8 cellular contexts compared by ENCODE assay signal in the genomic region with DNA sequence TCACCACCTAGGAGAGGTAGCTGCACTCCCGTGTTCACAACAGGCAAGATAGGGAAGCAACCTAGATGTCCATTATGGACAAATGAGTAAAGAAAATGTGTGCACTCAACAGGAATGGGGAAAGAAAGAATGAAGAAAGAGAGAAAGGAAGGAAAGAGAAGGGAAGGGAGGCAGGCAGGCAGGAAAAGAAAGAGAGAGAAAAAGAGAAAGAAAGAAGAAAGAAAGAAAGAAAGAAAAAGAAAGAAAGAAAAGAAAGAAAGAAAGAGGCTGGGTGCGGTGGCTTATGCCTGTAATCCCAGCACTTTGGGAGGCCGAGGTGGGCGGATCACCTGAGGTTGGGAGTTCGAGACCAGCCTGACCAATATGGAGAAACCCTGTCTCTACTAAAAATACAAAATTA. TPM values are rescaled to one million over a fixed set of nuclear protein-coding genes. Genes with fewer than 3 reads are reported as not detected.
DNase-seq lines count a peak whose midpoint lies in the region; ATAC-seq and TF ChIP-seq lines count a peak whose summit lies in the region.
"Not testable (repeated sequence)": the region's sequence is repeated elsewhere in the genome, so short reads cannot be mapped to it uniquely, and the experiment has no call there.

No MANE protein-coding gene starts in this region.

- not testable (repeated sequence) for H3K36me3 Mint-ChIP-seq in Caco-2 (ENCODE audit: insufficient read depth, unreplicated experiment); activated naive CD8-positive, alpha-beta T cell treated with anti-CD3 and anti-CD28 coated beads, Interleukin-2, amount 10 ng/mL, durations not matched to agents 7 days and 5 days

- not testable (repeated sequence) for ATAC-seq in Panc1; activated naive CD8-positive, alpha-beta T cell treated with anti-CD3 and anti-CD28 coated beads, Interleukin-2, amount 10 ng/mL, durations not matched to agents 7 days and 5 days (ENCODE audit: low read depth)

- intact Hi-C loops in Caco-2 (cut with micrococcal nuclease; ENCODE audit: unreplicated experiment) (loop anchor here (10.0 kb wide), 1 partner anchor 185 kb away; no protein-coding TSS in a partner anchor), Panc1 (cut with micrococcal nuclease; ENCODE audit: unreplicated experiment) (loop anchor here (5.0 kb wide), 2 partner anchors 118 to 358 kb away; no protein-coding TSS in a partner anchor), vagina (cut with DNase I) (loop anchor here (5.0 kb wide), 3 partner anchors 103 to 583 kb away; no protein-coding TSS in a partner anchor)

- H3K79me2 ChIP-seq in osteoblast (ENCODE audit: insufficient read depth, low read length); smooth muscle cell (ENCODE audit: low read depth): not testable (repeated sequence)

- peaks cover 38% of the 10 kb centered on the region for H3K4me1 Mint-ChIP-seq in Caco-2 (ENCODE audit: low read depth, unreplicated experiment)
- peaks cover 36% of the 10 kb centered on the region for H3K4me1 Mint-ChIP-seq in activated naive CD8-positive, alpha-beta T cell treated with anti-CD3 and anti-CD28 coated beads, Interleukin-2, amount 10 ng/mL, durations not matched to agents 7 days and 5 days

- peaks cover 31% of the 10 kb centered on the region for H3F3A ChIP-seq in smooth muscle cell (ENCODE audit: low read depth)

- CTCF ChIA-PET in Caco-2 (lab: Charles Lee) = interaction anchor here (0.9 kb wide), 1 partner anchor 13 kb away, joined by 3 read pairs; no protein-coding TSS in a partner anchor
- CTCF ChIA-PET in Panc1 (lab: Charles Lee) = not testable (repeated sequence)

- not testable (repeated sequence) for H3K9me3 Mint-ChIP-seq in Caco-2 (ENCODE audit: unreplicated experiment); activated naive CD8-positive, alpha-beta T cell treated with anti-CD3 and anti-CD28 coated beads, Interleukin-2, amount 10 ng/mL, durations not matched to agents 7 days and 5 days

- not testable (repeated sequence) for H2AFZ ChIP-seq in osteoblast (ENCODE audit: low read length); smooth muscle cell (ENCODE audit: low read depth)

- H3K4me3 ChIP-seq in Caco-2 (ENCODE audit: low read depth, low read length); Panc1 (ENCODE audit: low read depth in 2 of 2, low read length in 2 of 2); esophagus (ENCODE audit: low read depth in 1 of 2, low read length in 2 of 2); liver (ENCODE audit: low read depth in 1 of 3, low read length in 3 of 3); osteoblast (ENCODE audit: insufficient read depth, low read length); smooth muscle cell; vagina: not testable (repeated sequence)

- H3K27ac ChIP-seq in Panc1 (ENCODE audit: low read length) (peak overlapping the region; percentile 100), esophagus (ENCODE audit: low read depth in 2 of 2, low read length in 1 of 2) (peak overlapping the region; percentile 96), liver (ENCODE audit: low read depth in 1 of 2, low read length in 2 of 2) (peak overlapping the region; percentile 79 to 83), osteoblast (ENCODE audit: low read depth, low read length) (peak overlapping the region; percentile 52), smooth muscle cell (ENCODE audit: low read depth) (peak overlapping the region; percentile 82), vagina (peak overlapping the region; percentile 78)

- not testable (repeated sequence) for H3K4me3 Mint-ChIP-seq in Caco-2 (ENCODE audit: unreplicated experiment); activated naive CD8-positive, alpha-beta T cell treated with anti-CD3 and anti-CD28 coated beads, Interleukin-2, amount 10 ng/mL, durations not matched to agents 7 days and 5 days

- not testable (repeated sequence) for H4K20me1 ChIP-seq in osteoblast (ENCODE audit: insufficient read depth, low read length); smooth muscle cell (ENCODE audit: low read depth)

- not testable (repeated sequence) for H3K9ac ChIP-seq in liver (ENCODE audit: low read depth in 1 of 2, low read length in 2 of 2); smooth muscle cell (ENCODE audit: low read depth)

- BruUV-seq in Caco-2 (replicated peaks; lab: Mats Ljungman, UMichigan); Panc1 (replicated peaks; lab: Mats Ljungman, UMichigan): not testable (repeated sequence)

- not testable (repeated sequence) for H3K36me3 ChIP-seq in Caco-2 (ENCODE audit: control insufficient read depth, insufficient read depth, low read length); Panc1 (ENCODE audit: control insufficient read depth, insufficient read depth, low read length); esophagus (ENCODE audit: control insufficient read depth in 2 of 2, insufficient read depth in 2 of 2, low read length in 1 of 2); liver (ENCODE audit: control insufficient read depth in 4 of 4, insufficient read depth in 3 of 4, low read depth in 1 of 4, low read length in 3 of 4); osteoblast (ENCODE audit: insufficient read depth, low read length); smooth muscle cell (ENCODE audit: low read depth); vagina

- not testable (repeated sequence) for H3K27me3 Mint-ChIP-seq in Caco-2 (ENCODE audit: insufficient read depth, unreplicated experiment); activated naive CD8-positive, alpha-beta T cell treated with anti-CD3 and anti-CD28 coated beads, Interleukin-2, amount 10 ng/mL, durations not matched to agents 7 days and 5 days

- in situ Hi-C loops in Panc1 (cut with HindIII; ENCODE audit: low pct_unique_long_range_greater_than_20kb, low sequenced_read_pairs) = not testable (repeated sequence)

- H3K9me3 ChIP-seq in Caco-2; Panc1 (ENCODE audit: control insufficient read depth, insufficient read depth, low read depth, low read length); esophagus (ENCODE audit: control insufficient read depth in 2 of 2, insufficient read depth in 1 of 2, low read depth in 1 of 2, low read length in 1 of 2); liver (ENCODE audit: control insufficient read depth in 4 of 4, low read length in 3 of 4); osteoblast (ENCODE audit: low read depth, low read length); smooth muscle cell (replicated peaks; ENCODE audit: low read depth); vagina: not testable (repeated sequence)

- not testable (repeated sequence) for TF ChIP-seq POLR2A in vagina (IDR thresholded peaks at IDR 0.05)

- not testable (repeated sequence) for DNase-seq in Caco-2; Panc1 (ENCODE audit: low read depth, low spot score); activated naive CD8-positive, alpha-beta T cell treated with anti-CD3 and anti-CD28 coated beads, Interleukin-2, amount 10 ng/mL, durations not matched to agents 7 days and 5 days; osteoblast (ENCODE audit: insufficient read length, low spot score, missing footprints); smooth muscle cell (lab: John Stamatoyannopoulos, UW; ENCODE audit: unreplicated experiment); vagina (ENCODE audit: extremely low spot score in 2 of 2)

- H3K4me1 ChIP-seq in Caco-2 (peaks cover 50% of the 10 kb centered on the region), Panc1 (ENCODE audit: control insufficient read depth, insufficient read depth, low read length) (peaks cover 49% of the 10 kb centered on the region), esophagus (ENCODE audit: control insufficient read depth in 2 of 2, insufficient read depth in 2 of 2, low read length in 1 of 2) (peaks cover under 1 to 19% of the 10 kb centered on the region in 2 donors), liver (ENCODE audit: control insufficient read depth in 4 of 4, insufficient read depth in 4 of 4, low read length in 3 of 4) (peaks cover 9 to 66% (median 37%) of the 10 kb centered on the region in 4 donors), osteoblast (ENCODE audit: insufficient read depth, low read length) (peaks cover 34% of the 10 kb centered on the region), smooth muscle cell (ENCODE audit: low read depth) (peaks cover 21% of the 10 kb centered on the region), vagina (peaks cover 81% of the 10 kb centered on the region)

- POLR2A ChIA-PET in Caco-2 (lab: Charles Lee); Panc1 (lab: Charles Lee): not testable (repeated sequence)
- POLR2A ChIA-PET in activated naive CD8-positive, alpha-beta T cell treated with anti-CD3 and anti-CD28 coated beads, Interleukin-2, amount 10 ng/mL, durations not matched to agents 7 days and 5 days (lab: Charles Lee) = interaction anchor here (0.7 kb wide), 1 partner anchor 35 kb away, joined by 3 read pairs; no protein-coding TSS in a partner anchor

- H3K27ac Mint-ChIP-seq in Caco-2 (ENCODE audit: unreplicated experiment) = peak overlapping the region; percentile 17
- peak overlapping the region; percentile 79 for H3K27ac Mint-ChIP-seq in activated naive CD8-positive, alpha-beta T cell treated with anti-CD3 and anti-CD28 coated beads, Interleukin-2, amount 10 ng/mL, durations not matched to agents 7 days and 5 days

- not testable (repeated sequence) for TF ChIP-seq CTCF in Caco-2 (IDR thresholded peaks at IDR 0.05; ENCODE audit: insufficient read depth in 1 of 2, low read depth in 1 of 2, low read length in 1 of 2, severe bottlenecking in 1 of 2, unreplicated experiment in 1 of 2); Panc1 (IDR thresholded peaks at IDR 0.05); liver (IDR thresholded peaks at IDR 0.05; ENCODE audit: low read depth, low read length, missing input control); osteoblast (IDR thresholded peaks at IDR 0.05; ENCODE audit: extremely low read depth, low read depth, low read length); smooth muscle cell (IDR thresholded peaks at IDR 0.05; ENCODE audit: borderline replicate concordance, insufficient read depth, poor library complexity, severe bottlenecking); vagina (IDR thresholded peaks at IDR 0.05)

- not testable (repeated sequence) for TF ChIP-seq RAD21 in liver (IDR thresholded peaks at IDR 0.05)

- not testable (repeated sequence) for H3K4me2 ChIP-seq in osteoblast (ENCODE audit: insufficient read depth, low read length); smooth muscle cell

- H3K27me3 ChIP-seq in Caco-2 (replicated peaks; ENCODE audit: control insufficient read depth, insufficient read depth, low read length); Panc1 (ENCODE audit: control insufficient read depth, insufficient read depth, low read length); esophagus (ENCODE audit: control insufficient read depth in 1 of 2, insufficient read depth in 2 of 2, low read length in 2 of 2); liver (ENCODE audit: control insufficient read depth in 4 of 4, insufficient read depth in 4 of 4, low read length in 3 of 4); osteoblast (ENCODE audit: insufficient read depth, low read length); smooth muscle cell (ENCODE audit: low read depth); vagina: not testable (repeated sequence)

- 70 to 72% methylated on average over 5 of the region's 5 CpGs for WGBS in esophagus, 2 donors
- WGBS in liver = 88% methylated on average over 5 of the region's 5 CpGs
- 97% methylated on average over 5 of the region's 5 CpGs for WGBS in smooth muscle cell (ENCODE audit: low lambda C conversion rate)

RNA-seq across cellular contexts. Expression of gene TOMM20, which starts 48.4 kb away (rescaled TPM):
- total RNA-seq in Caco-2 (2022) (131 and 137 TPM in 2 replicates), Panc1 (2021; ENCODE audit: unreplicated experiment) (101 TPM), liver (10 to 100 TPM; 34.9 to 43.3 TPM), osteoblast (108 and 110 TPM in 2 replicates), smooth muscle cell (82.1 and 88.7 TPM in 2 replicates), vagina (71.9 TPM)
- 73.5 TPM for polyA plus RNA-seq in Panc1 (2012; ENCODE audit: insufficient read length)
- total RNA-seq in activated naive CD8-positive, alpha-beta T cell treated with anti-CD3 and anti-CD28 coated beads, Interleukin-2, amount 10 ng/mL, durations not matched to agents 7 days and 5 days = 10 to 100 TPM; 81.2 to 95.5 TPM
- polyA plus RNA-seq in esophagus (10 to 100 TPM; 43.4 to 61.1 TPM), liver (10 to 100 TPM; 33.4 to 74.4 TPM), smooth muscle cell (46.1 and 71.3 TPM in 2 replicates)
